ENCODE assay signal across 4 cellular contexts in genomic region chr10:97211229-97211628, GRCh38.
"Had no signal": no experiment of that assay in that cellular context is flagged by ENCODE, and none has a peak within 500 bp of the region (broad histone marks: within the 10 kb centered on the region; RNA-seq: fewer than 3 reads in every experiment).

No MANE protein-coding gene starts in this region.

- H3K4me3 ChIP-seq: coronary artery, dorsolateral prefrontal cortex had no signal

- H3K27me3 ChIP-seq: brain microvascular endothelial cell, dorsolateral prefrontal cortex had no signal

- H3K27ac ChIP-seq: brain microvascular endothelial cell, coronary artery, dorsolateral prefrontal cortex, WERI-Rb-1 had no signal

- H3K36me3 ChIP-seq: brain microvascular endothelial cell, WERI-Rb-1 had no signal
